Comparison of ENCODE assay signal across 14 cellular contexts in the genomic region with DNA sequence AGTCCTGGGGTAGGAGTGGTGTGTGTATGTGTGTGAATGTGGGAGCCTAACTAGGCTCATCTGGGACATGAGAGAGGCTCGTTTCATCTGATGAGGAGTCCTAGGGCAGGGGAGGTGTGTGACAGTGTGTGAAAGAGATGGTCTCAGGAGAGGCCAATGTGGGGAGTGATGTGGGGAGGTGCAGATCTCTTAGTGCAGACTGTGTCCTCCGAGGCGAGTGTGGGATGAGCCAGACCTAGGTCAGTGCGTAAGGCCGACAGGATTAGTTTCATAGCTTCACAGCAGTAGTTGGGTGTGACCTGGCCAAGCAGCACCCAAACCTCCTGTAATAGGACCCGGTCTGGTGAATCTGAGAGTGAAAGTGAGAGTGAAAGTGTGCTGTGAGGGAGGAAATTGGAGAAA.
A peak's percentile ranks its signal among the peaks of the same experiment; 100 is the strongest.
DNase-seq lines count a peak whose midpoint lies in the region; ATAC-seq and TF ChIP-seq lines count a peak whose summit lies in the region.
"Had no signal": no experiment of that assay in that cellular context is flagged by ENCODE, and none has a peak within 500 bp of the region (broad histone marks: within the 10 kb centered on the region; RNA-seq: fewer than 3 reads in every experiment).

No MANE protein-coding gene starts in this region.

- H3K4me1 Mint-ChIP-seq in naive thymus-derived CD8-positive, alpha-beta T cell: peaks cover 6 to 17% (median 11%) of the 10 kb centered on the region in 4 donors

- no peaks in the 10 kb centered on the region for H3K27me3 Mint-ChIP-seq in naive thymus-derived CD8-positive, alpha-beta T cell

- peak; percentile 77 for ATAC-seq in GM18861 (IDR thresholded peaks at IDR 0.05; ENCODE audit: unreplicated experiment)
- peak; percentile 84 for ATAC-seq in GM21423 (IDR thresholded peaks at IDR 0.05; ENCODE audit: unreplicated experiment)
- ATAC-seq in HG03060 (IDR thresholded peaks at IDR 0.05; ENCODE audit: low read depth, unreplicated experiment): peak; percentile 58
- ATAC-seq in esophagus mucosa: peak; percentile 52
- no peak for ATAC-seq in body of pancreas
- ATAC-seq in naive thymus-derived CD8-positive, alpha-beta T cell: no peak
- ATAC-seq: natural killer cell had no signal

- no peak for TF ChIP-seq CTCF in body of pancreas (IDR thresholded peaks at IDR 0.05)

- H3K36me3 Mint-ChIP-seq in naive thymus-derived CD8-positive, alpha-beta T cell: peaks cover 2 to 9% (median 3%) of the 10 kb centered on the region in 3 donors

- no peak overlapping the region for H3K4me3 Mint-ChIP-seq in naive thymus-derived CD8-positive, alpha-beta T cell
- H3K4me3 Mint-ChIP-seq: natural killer cell had no signal

- no peak for TF ChIP-seq POLR2A in body of pancreas (IDR thresholded peaks at IDR 0.05)

- WGBS in body of pancreas, 2 donors: 85 to 92% methylated on average over 6 of the region's 6 CpGs

- H3K9me3 Mint-ChIP-seq in naive thymus-derived CD8-positive, alpha-beta T cell: peaks cover 0 to 19% (median 0%) of the 10 kb centered on the region in 9 donors

- no peak overlapping the region for H3K27ac ChIP-seq in body of pancreas

- H3K27ac Mint-ChIP-seq in naive thymus-derived CD8-positive, alpha-beta T cell: peak overlapping the region in 2 of 10 donors; percentile 2 to 10
- H3K27ac Mint-ChIP-seq: natural killer cell had no signal

- H3K4me1 ChIP-seq in body of pancreas: no peaks in the 10 kb centered on the region

- H3K4me3 ChIP-seq in body of pancreas: no peak overlapping the region

- no peaks in the 10 kb centered on the region for H3K9me3 ChIP-seq in body of pancreas

- no peaks in the 10 kb centered on the region for H3K36me3 ChIP-seq in body of pancreas (replicated peaks in 1 of 2; ENCODE audit: insufficient read depth in 1 of 2, low read depth in 2 of 2)

- intact Hi-C loops in body of pancreas (cut with DNase I): no loop called here

- DNase-seq in NCI-H1436 treated with DMSO at 0.1 percent for 48 hours (lab: John Stamatoyannopoulos, UW) (no peak), DMS53 treated with DMSO at 0.1 percent for 48 hours (lab: John Stamatoyannopoulos, UW; ENCODE audit: unreplicated experiment) (no peak), body of pancreas (no peak)
- DNase-seq in naive thymus-derived CD8-positive, alpha-beta T cell: no peak
- DNase-seq: activated CD4-positive, alpha-beta T cell treated with anti-CD3 and anti-CD28 coated beads for 4 hours; KG1; natural killer cell; NCI-H2171 treated with DMSO at 0.1 percent for 48 hours; SIG-M5; stimulated activated naive CD4-positive, alpha-beta T cell treated with Interleukin-2 at 50 U/mL for 16 hours had no signal

- POLR2A ChIA-PET in naive thymus-derived CD8-positive, alpha-beta T cell (lab: Charles Lee): no interaction called here

- H3K27me3 ChIP-seq in body of pancreas: no peaks in the 10 kb centered on the region

Comparison
In these comparisons a context has a peak if more than half of its experiments do, and no peak if none do; other contexts are left out.
1. ATAC-seq: peak in GM18861 (single experiment), GM21423 (single experiment), HG03060 (single experiment) and esophagus mucosa (single experiment); none in body of pancreas (single experiment) and naive thymus-derived CD8-positive, alpha-beta T cell (0 of 2).